In the genomic region with DNA sequence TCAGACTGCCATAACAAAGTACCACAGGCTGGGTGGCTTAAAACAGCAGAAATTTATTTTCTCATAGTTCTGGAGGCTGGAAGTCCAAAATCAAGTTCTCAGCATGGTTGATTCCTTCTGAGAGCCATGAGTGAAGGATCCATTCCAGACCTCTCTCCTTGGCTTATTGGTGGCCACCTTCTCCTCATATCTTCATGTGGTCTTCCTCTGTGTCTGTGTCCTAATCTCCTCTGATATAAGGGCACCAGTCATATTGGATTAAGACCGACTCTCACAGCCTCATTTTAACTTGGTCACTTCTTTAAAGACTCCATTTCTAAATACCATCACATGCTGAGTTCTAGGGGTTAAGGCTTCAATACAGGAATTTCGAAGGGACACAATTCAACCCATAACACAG, we compare ENCODE assay signal across 11 cellular contexts.
"Had no signal": no experiment of that assay in that cellular context is flagged by ENCODE, and none has a peak within 500 bp of the region (broad histone marks: within the 10 kb centered on the region; RNA-seq: fewer than 3 reads in every experiment).

No MANE protein-coding gene starts in this region.

- DNase-seq: GM23248, GOT3, H7, H9, HCEC 1CT, HFFc6 had no signal

- H3K9me3 ChIP-seq: HAP-1 had no signal

- H3K9ac ChIP-seq: GM23248 had no signal

- ATAC-seq: GM23338, HCT116 had no signal

- H3K36me3 ChIP-seq: HAP-1 had no signal

- H3K27ac ChIP-seq: GM23248 had no signal

- H3K4me1 ChIP-seq: HAP-1 had no signal

- H2AFZ ChIP-seq: GM23248, GM23338 had no signal

- H3K4me3 ChIP-seq: GM23248, GM23338, HAP-1 had no signal

- FAIRE-seq: H1, H54 had no signal

- H3K4me2 ChIP-seq: GM23338 had no signal
